8 cellular contexts compared by ENCODE assay signal in the genomic region with DNA sequence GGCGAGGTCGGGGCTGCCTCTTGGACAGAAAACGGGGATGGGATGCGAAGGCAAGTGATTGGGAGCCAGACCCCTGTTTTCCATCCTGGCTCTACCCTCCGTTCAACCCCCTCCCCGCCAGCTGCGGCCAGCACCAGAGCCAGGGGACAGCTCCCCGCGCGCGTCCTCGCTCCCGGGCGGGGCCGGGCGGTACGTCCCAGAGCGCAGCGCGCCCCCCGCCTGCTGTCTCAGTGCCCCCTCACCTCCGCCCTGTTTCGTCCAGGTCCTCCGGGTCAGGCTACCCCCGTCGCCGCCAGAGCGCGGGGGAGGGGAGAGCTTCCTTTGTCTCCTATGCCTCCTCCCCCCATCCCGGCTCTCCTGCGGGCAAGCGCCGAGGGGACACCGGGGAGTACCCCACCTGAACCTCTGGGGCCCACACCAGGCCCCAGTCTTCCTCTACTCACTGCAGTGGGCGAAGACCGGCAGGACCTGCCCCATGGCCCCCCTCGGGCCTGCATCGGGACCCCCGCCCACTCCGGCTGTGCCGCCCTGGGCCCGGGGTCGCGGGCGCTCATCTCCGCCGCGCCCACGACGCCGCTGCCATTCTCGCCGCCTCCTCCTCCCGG. TPM values are rescaled to one million over a fixed set of nuclear protein-coding genes. Genes with fewer than 3 reads are reported as not detected.
A peak's percentile ranks its signal among the peaks of the same experiment; 100 is the strongest.
DNase-seq lines count a peak whose midpoint lies in the region; ATAC-seq and TF ChIP-seq lines count a peak whose summit lies in the region.

No MANE protein-coding gene starts in this region.

- H3K4me2 ChIP-seq in BLaER1 (peak overlapping the region; percentile 100), OCI-LY1 (ENCODE audit: low read length) (peak overlapping the region; percentile 74)

- peak; percentile 95 for DNase-seq in H7
- DNase-seq in ascending aorta (ENCODE audit: low spot score in 2 of 2): no peak
- no peak for DNase-seq in SW 1271 (lab: John Stamatoyannopoulos, UW)

- H3K4me1 ChIP-seq in BLaER1 (peaks cover 55% of the 10 kb centered on the region), OCI-LY1 (ENCODE audit: insufficient read depth, low read length, severe bottlenecking) (peaks cover 39% of the 10 kb centered on the region), ascending aorta (peaks cover 8 to 25% of the 10 kb centered on the region in 2 donors), iPS-18a (ENCODE audit: control insufficient read depth, low read depth, low read length) (peaks cover 26% of the 10 kb centered on the region), skeletal muscle tissue (ENCODE audit: control insufficient read depth in 3 of 3, insufficient read depth in 3 of 3, low read length in 3 of 3) (peaks cover 23 to 49% (median 37%) of the 10 kb centered on the region in 3 donors)

- TF ChIP-seq CTCF in OCI-LY1 (IDR thresholded peaks at IDR 0.05; ENCODE audit: low read length): no peak
- no peak for TF ChIP-seq CTCF in ascending aorta (IDR thresholded peaks at IDR 0.05)

- no peaks in the 10 kb centered on the region for H3K79me2 ChIP-seq in OCI-LY1 (ENCODE audit: insufficient read depth, low read length)

- H3K4me3 ChIP-seq in BLaER1 (peak overlapping the region; percentile 77), H7 (ENCODE audit: insufficient read depth, low read depth, low read length) (peak overlapping the region; percentile 78), OCI-LY1 (ENCODE audit: low read depth, low read length, poor library complexity, severe bottlenecking) (peak overlapping the region; percentile 62), ascending aorta (peak overlapping the region; percentile 58 to 74), iPS-18a (ENCODE audit: low read length) (peak overlapping the region; percentile 75), skeletal muscle tissue (ENCODE audit: low read length in 3 of 3) (peak overlapping the region; percentile 55 to 70 (median 64))

- H3K27ac ChIP-seq in BLaER1 (peak overlapping the region; percentile 40; the same call in 1 of the 2 replicates), OCI-LY1 (ENCODE audit: low read depth, low read length, poor library complexity, severe bottlenecking) (no peak overlapping the region), ascending aorta (no peak overlapping the region), iPS-18a (ENCODE audit: low read length) (no peak overlapping the region), skeletal muscle tissue (ENCODE audit: low read depth, low read length) (no peak overlapping the region)

- no peak for ATAC-seq in GM21717 (IDR thresholded peaks at IDR 0.05; ENCODE audit: unreplicated experiment)

- peaks cover 5% of the 10 kb centered on the region; the same call in 1 of the 2 replicates for H3F3A ChIP-seq in OCI-LY1 (ENCODE audit: insufficient read depth, low read length)

- H3K36me3 ChIP-seq in BLaER1: no peaks in the 10 kb centered on the region
- H3K36me3 ChIP-seq in H7 (replicated peaks; ENCODE audit: control insufficient read depth, insufficient read depth, low read length): no peaks in the 10 kb centered on the region; the same call in none of the 2 replicates
- no peaks in the 10 kb centered on the region for H3K36me3 ChIP-seq in OCI-LY1 (ENCODE audit: insufficient read depth, low read length)
- no peaks in the 10 kb centered on the region for H3K36me3 ChIP-seq in ascending aorta
- no peaks in the 10 kb centered on the region for H3K36me3 ChIP-seq in iPS-18a (ENCODE audit: control insufficient read depth, low read depth, low read length)
- peaks cover 0 to 2% (median 0%) of the 10 kb centered on the region in 3 donors for H3K36me3 ChIP-seq in skeletal muscle tissue (ENCODE audit: control insufficient read depth in 3 of 3, insufficient read depth in 3 of 3, low read length in 3 of 3)

- H4K20me1 ChIP-seq in BLaER1 (peaks cover 35% of the 10 kb centered on the region), OCI-LY1 (ENCODE audit: insufficient read depth, low read length) (no peaks in the 10 kb centered on the region)

- H3K9me3 ChIP-seq in BLaER1 (no peaks in the 10 kb centered on the region), OCI-LY1 (ENCODE audit: low read length) (no peaks in the 10 kb centered on the region), ascending aorta (no peaks in the 10 kb centered on the region), iPS-18a (ENCODE audit: control insufficient read depth, low read depth, low read length) (no peaks in the 10 kb centered on the region), skeletal muscle tissue (ENCODE audit: control insufficient read depth in 3 of 3, low read length in 3 of 3) (no peaks in the 10 kb centered on the region)

- H3K9ac ChIP-seq in BLaER1 (peak overlapping the region; percentile 71; the same call in 1 of the 2 replicates), OCI-LY1 (ENCODE audit: low read length) (peak overlapping the region; percentile 35; the same call in 1 of the 2 replicates), iPS-18a (ENCODE audit: low read length) (peak overlapping the region; percentile 28), skeletal muscle tissue (ENCODE audit: low read depth in 1 of 3, low read length in 3 of 3) (peak overlapping the region in 2 of 3 donors; percentile 60 to 62)

- no peak overlapping the region for H2AFZ ChIP-seq in OCI-LY1 (ENCODE audit: low read length)

- intact Hi-C loops in ascending aorta (cut with DNase I): no loop called here

- H3K27me3 ChIP-seq in BLaER1: peaks cover 60% of the 10 kb centered on the region
- peaks cover 28% of the 10 kb centered on the region for H3K27me3 ChIP-seq in H7 (ENCODE audit: control insufficient read depth, insufficient read depth, low read length)
- 0 out of 2 replicates have a peak, but pooled peaks cover 4% of the 10 kb centered on the region for H3K27me3 ChIP-seq in OCI-LY1 (ENCODE audit: insufficient read depth, low read length)
- peaks cover 18% of the 10 kb centered on the region for H3K27me3 ChIP-seq in ascending aorta
- H3K27me3 ChIP-seq in iPS-18a (ENCODE audit: control insufficient read depth, insufficient read depth, low read length): peaks cover 42% of the 10 kb centered on the region
- H3K27me3 ChIP-seq in skeletal muscle tissue (ENCODE audit: control insufficient read depth in 3 of 3, insufficient read depth in 3 of 3, low read length in 3 of 3): peaks cover 7 to 35% (median 14%) of the 10 kb centered on the region in 3 donors

- no peaks in the 10 kb centered on the region for H3K9me2 ChIP-seq in OCI-LY1 (ENCODE audit: low read depth, low read length)

RNA-seq across cellular contexts. Expression of gene RTN2, which starts 0.4 kb away (rescaled TPM):
- 16.3 and 17.5 TPM in 2 replicates for total RNA-seq in H7 (2014; rRNA removed; shearing (Covaris generic))
- total RNA-seq in ascending aorta (37.1 TPM), skeletal muscle tissue (45.4 TPM)

RNA-seq across cellular contexts. Expression of gene PPM1N, which starts 1.8 kb away (rescaled TPM):
- total RNA-seq in H7 (2014; rRNA removed; shearing (Covaris generic)): 4.0 and 9.2 TPM in 2 replicates
- total RNA-seq in ascending aorta (2.2 TPM), skeletal muscle tissue (0.52 TPM)

RNA-seq across cellular contexts. Expression of gene VASP, which starts 10.8 kb away (rescaled TPM):
- 103 and 130 TPM in 2 replicates for total RNA-seq in H7 (2014; rRNA removed; shearing (Covaris generic))
- total RNA-seq in ascending aorta (110 TPM), skeletal muscle tissue (32.4 TPM)

RNA-seq across cellular contexts. Expression of gene FOSB, which starts 28.7 kb away (rescaled TPM):
- total RNA-seq in H7 (2014; rRNA removed; shearing (Covaris generic)): 1.6 and 10.3 TPM in 2 replicates
- 511 TPM for total RNA-seq in ascending aorta
- 42.8 TPM for total RNA-seq in skeletal muscle tissue
